In the genomic region with DNA sequence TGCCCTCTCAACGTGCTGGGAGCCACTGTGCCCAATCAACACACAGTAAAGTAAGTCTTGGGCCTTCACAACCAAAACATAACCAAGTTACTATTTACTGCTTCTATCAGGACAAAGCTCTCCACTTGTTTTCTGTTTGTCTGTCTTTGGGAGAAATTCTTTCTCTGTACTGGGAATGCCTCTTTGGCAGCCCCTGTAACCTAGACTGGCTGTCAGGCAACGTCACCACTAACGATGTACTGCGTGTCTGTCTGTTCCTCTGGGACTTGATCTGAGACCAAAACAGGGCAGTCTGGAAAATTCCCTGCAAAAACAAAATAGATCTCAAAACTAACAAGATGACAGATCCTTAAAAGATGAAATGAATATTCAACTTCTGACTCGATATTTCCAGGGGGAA, we compare ENCODE assay signal across 16 cellular contexts.
DNase-seq lines count a peak whose midpoint lies in the region; ATAC-seq and TF ChIP-seq lines count a peak whose summit lies in the region.
"Had no signal": no experiment of that assay in that cellular context is flagged by ENCODE, and none has a peak within 500 bp of the region (broad histone marks: within the 10 kb centered on the region; RNA-seq: fewer than 3 reads in every experiment).

No MANE protein-coding gene starts in this region.

- H3K4me1 ChIP-seq in body of pancreas: no peaks in the 10 kb centered on the region
- peaks cover 3% of the 10 kb centered on the region for H3K4me1 ChIP-seq in right cardiac atrium (ENCODE audit: control insufficient read depth, insufficient read depth, low read length)
- H3K4me1 ChIP-seq: pancreas had no signal

- no peak overlapping the region for H3K4me3 Mint-ChIP-seq in stimulated activated effector memory CD8-positive, alpha-beta T cell treated with anti-CD3 and anti-CD28 coated beads, Interleukin-12 subunit alpha, Interleukin-12 subunit beta, amount 100 ng/mL, for 72 hours
- H3K4me3 Mint-ChIP-seq: activated CD4-positive, alpha-beta T cell treated with anti-CD3 and anti-CD28 coated beads, Interleukin-2, amount 10 ng/mL, durations not matched to agents 24 days and 14 days; activated naive CD4-positive, alpha-beta T cell treated with anti-CD3 and anti-CD28 coated beads, Interleukin-2, amount 10 ng/mL, durations not matched to agents 7 days and 5 days; CD8-positive, alpha-beta T cell had no signal

- H3K9me3 Mint-ChIP-seq in stimulated activated effector memory CD8-positive, alpha-beta T cell treated with anti-CD3 and anti-CD28 coated beads, Interleukin-12 subunit alpha, Interleukin-12 subunit beta, amount 100 ng/mL, for 72 hours: no peaks in the 10 kb centered on the region
- H3K9me3 Mint-ChIP-seq: activated CD4-positive, alpha-beta T cell treated with anti-CD3 and anti-CD28 coated beads, Interleukin-2, amount 10 ng/mL, durations not matched to agents 24 days and 14 days; activated naive CD4-positive, alpha-beta T cell treated with anti-CD3 and anti-CD28 coated beads, Interleukin-2, amount 10 ng/mL, durations not matched to agents 7 days and 5 days; CD8-positive, alpha-beta T cell had no signal

- H3K36me3 ChIP-seq in body of pancreas (replicated peaks in 1 of 2; ENCODE audit: insufficient read depth in 1 of 2, low read depth in 2 of 2): peaks cover 16 to 39% of the 10 kb centered on the region in 2 donors

- DNase-seq in GM03348 (ENCODE audit: low spot score): peak; percentile 26
- peak in 1 of 4 donors; percentile 27 for DNase-seq in body of pancreas
- DNase-seq in right cardiac atrium: peak in 1 of 3 donors; percentile 46
- no peak for DNase-seq in stimulated activated effector memory CD8-positive, alpha-beta T cell treated with anti-CD3 and anti-CD28 coated beads, Interleukin-12 subunit alpha, Interleukin-12 subunit beta, amount 100 ng/mL, for 72 hours (ENCODE audit: low spot score in 2 of 2)
- DNase-seq in NK-92 treated with Interleukin-12 subunit alpha and Interleukin-12 subunit beta, amount 100 ng/mL, for 24 hours (lab: John Stamatoyannopoulos, UW): no peak
- no peak for DNase-seq in cerebellar nuclear complex (lab: John Stamatoyannopoulos, UW)
- no peak for DNase-seq in left colon
- DNase-seq: activated CD4-positive, alpha-beta T cell treated with anti-CD3 and anti-CD28 coated beads, Interleukin-2, amount 10 ng/mL, durations not matched to agents 24 days and 14 days; activated naive CD4-positive, alpha-beta T cell treated with anti-CD3 and anti-CD28 coated beads, Interleukin-2, amount 10 ng/mL, durations not matched to agents 7 days and 5 days; CD8-positive, alpha-beta T cell; NCI-H1105; NCI-H510A treated with DMSO at 0.1 percent for 48 hours; pancreas; stimulated activated CD4-positive, alpha-beta T cell treated with anti-CD3 and anti-CD28 coated beads, Interleukin-4, amount 100 ng/mL, for 1 hour; stimulated activated naive CD4-positive, alpha-beta T cell treated with Interleukin-2 at 50 U/mL for 16 hours had no signal

- 90 to 92% methylated on average over 5 of the region's 5 CpGs for WGBS in body of pancreas, 2 donors
- 56% methylated on average over 5 of the region's 5 CpGs for WGBS in right cardiac atrium

- TF ChIP-seq CTCF in body of pancreas (IDR thresholded peaks at IDR 0.05): no peak

- no peak overlapping the region for H3K4me3 ChIP-seq in body of pancreas
- H3K4me3 ChIP-seq in right cardiac atrium (ENCODE audit: low read length): no peak overlapping the region
- H3K4me3 ChIP-seq: pancreas had no signal

- peaks cover 90% of the 10 kb centered on the region for H3K36me3 Mint-ChIP-seq in stimulated activated effector memory CD8-positive, alpha-beta T cell treated with anti-CD3 and anti-CD28 coated beads, Interleukin-12 subunit alpha, Interleukin-12 subunit beta, amount 100 ng/mL, for 72 hours

- no peaks in the 10 kb centered on the region for H3K4me1 Mint-ChIP-seq in stimulated activated effector memory CD8-positive, alpha-beta T cell treated with anti-CD3 and anti-CD28 coated beads, Interleukin-12 subunit alpha, Interleukin-12 subunit beta, amount 100 ng/mL, for 72 hours
- H3K4me1 Mint-ChIP-seq: activated naive CD4-positive, alpha-beta T cell treated with anti-CD3 and anti-CD28 coated beads, Interleukin-2, amount 10 ng/mL, durations not matched to agents 7 days and 5 days had no signal

- peaks cover 0 to 6% (median 0%) of the 10 kb centered on the region in 3 donors for H3K9me3 ChIP-seq in body of pancreas
- H3K9me3 ChIP-seq in right cardiac atrium (ENCODE audit: control insufficient read depth, low read length): no peaks in the 10 kb centered on the region
- H3K9me3 ChIP-seq: pancreas had no signal

- ATAC-seq in body of pancreas (peak; percentile 41), right cardiac atrium (peak; percentile 77 to 82), GM19452 (IDR thresholded peaks at IDR 0.05; ENCODE audit: unreplicated experiment) (no peak), left colon (no peak)
- ATAC-seq in stimulated activated effector memory CD8-positive, alpha-beta T cell treated with anti-CD3 and anti-CD28 coated beads, Interleukin-12 subunit alpha, Interleukin-12 subunit beta, amount 100 ng/mL, for 72 hours: no peak
- ATAC-seq: CD8-positive, alpha-beta T cell had no signal

- H3K27ac Mint-ChIP-seq in stimulated activated effector memory CD8-positive, alpha-beta T cell treated with anti-CD3 and anti-CD28 coated beads, Interleukin-12 subunit alpha, Interleukin-12 subunit beta, amount 100 ng/mL, for 72 hours: peak overlapping the region; percentile 50
- H3K27ac Mint-ChIP-seq: activated CD4-positive, alpha-beta T cell treated with anti-CD3 and anti-CD28 coated beads, Interleukin-2, amount 10 ng/mL, durations not matched to agents 24 days and 14 days; activated naive CD4-positive, alpha-beta T cell treated with anti-CD3 and anti-CD28 coated beads, Interleukin-2, amount 10 ng/mL, durations not matched to agents 7 days and 5 days; CD8-positive, alpha-beta T cell had no signal

- intact Hi-C loops in body of pancreas (cut with DNase I): no loop called here
- intact Hi-C loops in right cardiac atrium (cut with DNase I): no loop called here
- intact Hi-C loops in left colon (cut with DNase I, micrococcal nuclease): loop anchor here in 1 of 2 donors (10.0 kb wide), 1 partner anchor 284 kb away; no protein-coding TSS in a partner anchor

- no peak for TF ChIP-seq POLR2A in body of pancreas (IDR thresholded peaks at IDR 0.05)

- H3K27ac ChIP-seq in body of pancreas: peak overlapping the region in 1 of 4 donors; percentile 51
- peak overlapping the region; percentile 58 for H3K27ac ChIP-seq in right cardiac atrium (ENCODE audit: low read length)
- H3K27ac ChIP-seq: pancreas had no signal

- H3K27me3 ChIP-seq in body of pancreas (no peaks in the 10 kb centered on the region), right cardiac atrium (ENCODE audit: control insufficient read depth, insufficient read depth) (no peaks in the 10 kb centered on the region)
- H3K27me3 ChIP-seq: pancreas had no signal

Comparison
In these comparisons a context has a peak if more than half of its experiments do, and no peak if none do; other contexts are left out.
1. ATAC-seq: peak in body of pancreas (single experiment) and right cardiac atrium (2 of 2); none in stimulated activated effector memory CD8-positive, alpha-beta T cell treated with anti-CD3 and anti-CD28 coated beads, Interleukin-12 subunit alpha, Interleukin-12 subunit beta, amount 100 ng/mL, for 72 hours (single experiment), GM19452 (single experiment) and left colon (single experiment).